In the genomic region with DNA sequence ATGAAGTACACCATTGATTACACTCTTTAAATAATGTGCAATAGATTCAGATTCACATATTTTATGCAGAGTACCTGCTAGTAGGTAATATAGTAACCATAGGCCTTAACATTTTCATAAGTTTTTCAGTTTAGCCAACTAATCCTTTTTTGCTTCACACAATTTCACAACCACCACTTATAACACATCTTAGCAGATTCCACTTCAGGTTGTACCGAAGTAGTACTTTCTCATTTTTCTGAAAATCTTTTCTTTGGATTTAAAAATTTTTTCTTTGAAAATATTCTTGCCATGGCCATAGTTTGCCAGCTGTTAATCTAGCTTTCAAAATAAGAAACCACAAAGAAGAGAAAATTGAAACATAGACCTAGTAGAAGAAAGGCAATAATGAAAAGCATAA, we compare ENCODE assay signal across 27 cellular contexts.
"Had no signal": no experiment of that assay in that cellular context is flagged by ENCODE, and none has a peak within 500 bp of the region (broad histone marks: within the 10 kb centered on the region; RNA-seq: fewer than 3 reads in every experiment).

No MANE protein-coding gene starts in this region.

- H3K27me3 ChIP-seq: stomach, suprapubic skin, testis, thyroid gland, tibial artery, tibial nerve, transverse colon, upper lobe of left lung, upper lobe of right lung, uterus, vagina had no signal

- ATAC-seq: stimulated activated effector memory CD8-positive, alpha-beta T cell treated with anti-CD3 and anti-CD28 coated beads, Interleukin-12 subunit alpha, Interleukin-12 subunit beta, amount 100 ng/mL, for 72 hours; stimulated activated memory B cell treated with anti-CD40 and anti-IgM and Interleukin-4, amounts not matched to agents 10 μg/mL and 1 μg/mL and 100 μg/mL, for 72 hours; stimulated activated naive B cell treated with anti-CD40 and anti-IgM and Interleukin-4, amounts not matched to agents 10 μg/mL and 1 μg/mL and 100 μg/mL, for 72 hours; stimulated activated naive CD8-positive, alpha-beta T cell treated with anti-CD3 and anti-CD28 coated beads, Interleukin-15, amount 100 ng/mL, for 72 hours; stimulated activated naive CD8-positive, alpha-beta T cell treated with anti-CD3 and anti-CD28 coated beads, Interleukin-15, Interleukin-2, amounts not matched to agents 100 U/mL and 50 U/mL, for 24 hours; upper lobe of right lung had no signal

- H3K4me3 ChIP-seq: stomach, suprapubic skin, testis, thoracic aorta, thyroid gland, tibial artery, tibial nerve, transverse colon, upper lobe of left lung, upper lobe of right lung, uterus, vagina had no signal

- H3K36me3 ChIP-seq: stomach, suprapubic skin, thoracic aorta, thyroid gland, tibial artery, transverse colon, upper lobe of left lung, upper lobe of right lung, uterus, vagina had no signal

- DNase-seq: stimulated activated CD4-positive, alpha-beta T cell treated with anti-CD3 and anti-CD28 coated beads, Interleukin-2, amount 100 ng/mL, for 48 hours; stimulated activated CD4-positive, alpha-beta T cell treated with anti-CD3 and anti-CD28 coated beads, Interleukin-4, amount 100 ng/mL, for 1 hour; stimulated activated CD4-positive, alpha-beta T cell treated with anti-CD3 and anti-CD28 coated beads, Interleukin-4, amount 100 ng/mL, for 24 hours; stimulated activated CD4-positive, alpha-beta T cell treated with anti-CD3 and anti-CD28 coated beads, Interleukin-4, amount 100 ng/mL, for 4 hours; stimulated activated CD8-positive, alpha-beta memory T cell treated with anti-CD3 and anti-CD28 coated beads, Interleukin-4, amount 100 ng/mL, for 48 hours; stimulated activated naive B cell treated with anti-CD40 and anti-IgM and Interleukin-4, amounts not matched to agents 10 μg/mL and 1 μg/mL and 100 μg/mL, for 72 hours; stimulated activated naive CD4-positive, alpha-beta T cell; stimulated activated naive CD4-positive, alpha-beta T cell treated with Interleukin-2 at 50 U/mL for 16 hours; stimulated activated naive CD8-positive, alpha-beta T cell treated with anti-CD3 and anti-CD28 coated beads, Interleukin-15, amount 100 ng/mL, for 72 hours; stimulated activated naive CD8-positive, alpha-beta T cell treated with anti-CD3 and anti-CD28 coated beads, Interleukin-15, Interleukin-2, amounts not matched to agents 100 U/mL and 50 U/mL, for 24 hours; stomach; substantia nigra; testis; thyroid gland; tibial artery; transverse colon; trophoblast cell; upper lobe of left lung; upper lobe of right lung; uterus had no signal

- FAIRE-seq: urothelium cell line had no signal

- H3K9me3 ChIP-seq: suprapubic skin, testis, thyroid gland, transverse colon, uterus, vagina had no signal

- H3K4me1 ChIP-seq: stomach, suprapubic skin, testis, thyroid gland, tibial artery, tibial nerve, transverse colon, upper lobe of left lung, upper lobe of right lung, uterus, vagina had no signal

- H3K27ac ChIP-seq: stomach, suprapubic skin, testis, thoracic aorta, thyroid gland, tibial artery, tibial nerve, transverse colon, upper lobe of left lung, upper lobe of right lung, uterus, vagina had no signal
